ENCODE assay signal across 3 cellular contexts in the genomic region with DNA sequence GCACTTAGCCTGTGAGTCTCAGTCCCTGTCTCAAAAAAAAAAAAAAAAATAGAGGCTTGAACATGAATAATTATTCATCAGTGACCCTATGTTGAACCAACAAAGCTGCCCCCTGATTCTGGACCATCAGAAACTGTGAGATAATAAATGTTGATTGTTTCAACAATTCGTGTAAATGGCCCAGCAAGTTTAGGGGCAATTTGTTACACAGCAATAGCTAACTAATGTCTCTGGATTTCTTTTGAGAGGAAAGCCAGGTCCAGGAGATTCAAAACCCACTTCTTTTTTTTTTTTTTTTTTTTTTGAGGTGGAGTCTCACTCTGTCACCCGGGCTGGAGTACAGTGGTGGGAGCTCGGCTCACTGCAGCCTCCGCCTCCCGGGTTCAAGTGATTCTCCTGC.
TF ChIP-seq lines count a peak whose summit lies in the region.

No MANE protein-coding gene starts in this region.

TF ChIP-seq in HepG2, 621 proteins besides CTCF, POLR2A, EP300 and RAD21:
- TF ChIP-seq ZBTB46 (CRISPR knock-in tag; IDR thresholded peaks at IDR 0.05; ENCODE audit: borderline replicate concordance) (no peak), HOXD1 (CRISPR knock-in tag; IDR thresholded peaks at IDR 0.05) (no peak), SCMH1 (CRISPR knock-in tag; IDR thresholded peaks at IDR 0.05; ENCODE audit: borderline replicate concordance) (no peak), RBAK (CRISPR knock-in tag; IDR thresholded peaks at IDR 0.05) (peak; percentile 87)

TF ChIP-seq in HEK293, 187 proteins besides CTCF, POLR2A, EP300 and RAD21:
- TF ChIP-seq ZNF354C (tag by site-specific recombination; IDR thresholded peaks at IDR 0.05; ENCODE audit: borderline replicate concordance, low read depth) (no peak), ZXDB (tag by site-specific recombination; IDR thresholded peaks at IDR 0.05) (no peak), ZNF133 (tag by site-specific recombination; IDR thresholded peaks at IDR 0.05) (no peak), SP7 (tag by site-specific recombination; IDR thresholded peaks at IDR 0.05) (no peak), ZNF341 (tag by site-specific recombination; IDR thresholded peaks at IDR 0.05; ENCODE audit: low read depth) (no peak), RBAK (tag by site-specific recombination; IDR thresholded peaks at IDR 0.05) (peak; percentile 83), ZSCAN23 (tag by site-specific recombination; IDR thresholded peaks at IDR 0.05) (no peak), ZNF777 (tag by site-specific recombination; IDR thresholded peaks at IDR 0.05; ENCODE audit: borderline replicate concordance) (no peak), ZNF391 (tag by site-specific recombination; IDR thresholded peaks at IDR 0.05; ENCODE audit: borderline replicate concordance, low read depth) (no peak)
TF ChIP-seq in HEK293: peak in this region for 1.

TF ChIP-seq in K562, 482 proteins besides CTCF, POLR2A, EP300 and RAD21:
- TF ChIP-seq ZNF586 (CRISPR knock-in tag; conservative IDR thresholded peaks at IDR 0.05) (no peak), TRIM28 (IDR thresholded peaks at IDR 0.05) (peak; percentile 52; the same call in 1 of the 2 replicates), ZNF551 (CRISPR knock-in tag; IDR thresholded peaks at IDR 0.05) (no peak), MEIS2 (IDR thresholded peaks at IDR 0.05; ENCODE audit: partially characterized antibody) (no peak), ZNF431 (CRISPR knock-in tag; IDR thresholded peaks at IDR 0.05) (no peak), REST (CRISPR knock-in tag; IDR thresholded peaks at IDR 0.05; ENCODE audit: low read depth) (no peak), KDM1A (IDR thresholded peaks at IDR 0.05) (peak in 1 of 2 experiments; percentile 41; a peak in 1 of 4 replicates), RBM25 (IDR thresholded peaks at IDR 0.05; ENCODE audit: low read depth, low read length, severe bottlenecking) (peak; percentile 73), CEBPG (CRISPR knock-in tag; IDR thresholded peaks at IDR 0.05) (no peak), CEBPG (tag; conservative IDR thresholded peaks at IDR 0.05 in 1 of 2, IDR thresholded peaks at IDR 0.05 in 1 of 2) (no peak), NELFE (IDR thresholded peaks at IDR 0.05; ENCODE audit: insufficient read depth, insufficient read length) (no peak), ZBTB26 (CRISPR knock-in tag; IDR thresholded peaks at IDR 0.05) (no peak), ZNF23 (CRISPR knock-in tag; IDR thresholded peaks at IDR 0.05) (no peak), ZNF507 (tag; conservative IDR thresholded peaks at IDR 0.05) (no peak), BCOR (IDR thresholded peaks at IDR 0.05) (peak; percentile 79)
- TF ChIP-seq, protein P1, sequence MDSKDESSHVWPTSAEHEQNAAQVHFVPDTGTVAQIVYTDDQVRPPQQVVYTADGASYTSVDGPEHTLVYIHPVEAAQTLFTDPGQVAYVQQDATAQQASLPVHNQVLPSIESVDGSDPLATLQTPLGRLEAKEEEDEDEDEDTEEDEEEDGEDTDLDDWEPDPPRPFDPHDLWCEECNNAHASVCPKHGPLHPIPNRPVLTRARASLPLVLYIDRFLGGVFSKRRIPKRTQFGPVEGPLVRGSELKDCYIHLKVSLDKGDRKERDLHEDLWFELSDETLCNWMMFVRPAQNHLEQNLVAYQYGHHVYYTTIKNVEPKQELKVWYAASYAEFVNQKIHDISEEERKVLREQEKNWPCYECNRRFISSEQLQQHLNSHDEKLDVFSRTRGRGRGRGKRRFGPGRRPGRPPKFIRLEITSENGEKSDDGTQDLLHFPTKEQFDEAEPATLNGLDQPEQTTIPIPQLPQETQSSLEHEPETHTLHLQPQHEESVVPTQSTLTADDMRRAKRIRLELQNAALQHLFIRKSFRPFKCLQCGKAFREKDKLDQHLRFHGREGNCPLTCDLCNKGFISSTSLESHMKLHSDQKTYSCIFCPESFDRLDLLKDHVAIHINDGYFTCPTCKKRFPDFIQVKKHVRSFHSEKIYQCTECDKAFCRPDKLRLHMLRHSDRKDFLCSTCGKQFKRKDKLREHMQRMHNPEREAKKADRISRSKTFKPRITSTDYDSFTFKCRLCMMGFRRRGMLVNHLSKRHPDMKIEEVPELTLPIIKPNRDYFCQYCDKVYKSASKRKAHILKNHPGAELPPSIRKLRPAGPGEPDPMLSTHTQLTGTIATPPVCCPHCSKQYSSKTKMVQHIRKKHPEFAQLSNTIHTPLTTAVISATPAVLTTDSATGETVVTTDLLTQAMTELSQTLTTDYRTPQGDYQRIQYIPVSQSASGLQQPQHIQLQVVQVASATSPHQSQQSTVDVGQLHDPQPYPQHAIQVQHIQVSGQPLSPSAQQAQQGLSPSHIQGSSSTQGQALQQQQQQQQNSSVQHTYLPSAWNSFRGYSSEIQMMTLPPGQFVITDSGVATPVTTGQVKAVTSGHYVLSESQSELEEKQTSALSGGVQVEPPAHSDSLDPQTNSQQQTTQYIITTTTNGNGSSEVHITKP (IDR thresholded peaks at IDR 0.05; ENCODE audit: partially characterized antibody): no peak
